ENCODE assay signal across 11 cellular contexts in genomic region chr6:37324131-37325033, GRCh38. TPM values are rescaled to one million over a fixed set of nuclear protein-coding genes. Genes with fewer than 3 reads are reported as not detected.
A peak's percentile ranks its signal among the peaks of the same experiment; 100 is the strongest.
DNase-seq lines count a peak whose midpoint lies in the region; ATAC-seq and TF ChIP-seq lines count a peak whose summit lies in the region.
"Had no signal": no experiment of that assay in that cellular context is flagged by ENCODE, and none has a peak within 500 bp of the region (broad histone marks: within the 10 kb centered on the region; RNA-seq: fewer than 3 reads in every experiment).

No MANE protein-coding gene starts in this region.

- no peak overlapping the region for H3K56ac ChIP-seq in H9 (ENCODE audit: insufficient read length, low read depth, low read length)

- no peaks in the 10 kb centered on the region for H3K23me2 ChIP-seq in H9 (ENCODE audit: insufficient read length, low read depth, low read length, poor library complexity, severe bottlenecking)

- H3K4me1 ChIP-seq in osteoblast (ENCODE audit: insufficient read depth, low read length) (peaks cover 18% of the 10 kb centered on the region), H9 (ENCODE audit: insufficient read depth, low read length) (no peaks in the 10 kb centered on the region)

- no peaks in the 10 kb centered on the region for H3K79me1 ChIP-seq in H9 (ENCODE audit: insufficient read depth, low read depth, low read length, poor library complexity, severe bottlenecking)

- H3K9me3 ChIP-seq in osteoblast (ENCODE audit: low read depth, low read length) (no peaks in the 10 kb centered on the region), H9 (ENCODE audit: control insufficient read depth, low read depth, low read length) (no peaks in the 10 kb centered on the region)

- H3K18ac ChIP-seq in H9 (ENCODE audit: insufficient read length, low read depth, low read length) = no peak overlapping the region

- in situ Hi-C loops in GM13977 (cut with MboI; ENCODE audit: low pct_unique_long_range_greater_than_20kb, low sequenced_read_pairs, unreplicated experiment) = no loop called here

- H3K27me3 Mint-ChIP-seq in brain (no peaks in the 10 kb centered on the region), H9 (ENCODE audit: low read depth) (no peaks in the 10 kb centered on the region)
- H3K27me3 Mint-ChIP-seq: activated B cell treated with CpG ODN at 0.5 μM for 24 hours had no signal

- no peak overlapping the region for H2AK5ac ChIP-seq in H9 (ENCODE audit: insufficient read length, low read length)

- no peak overlapping the region for H2AFZ ChIP-seq in osteoblast (ENCODE audit: low read length)
- no peak overlapping the region for H2AFZ ChIP-seq in H9 (ENCODE audit: low read length)

- H3K4me1 Mint-ChIP-seq in brain = peaks cover 53% of the 10 kb centered on the region
- H3K4me1 Mint-ChIP-seq in H9 = peaks cover 2 to 8% of the 10 kb centered on the region in 2 experiments; a peak in 3 of 4 replicates

- H2BK20ac ChIP-seq in H9 (ENCODE audit: low read depth, low read length, poor library complexity, severe bottlenecking) = no peak overlapping the region

- H4K20me1 ChIP-seq in osteoblast (ENCODE audit: insufficient read depth, low read length) = peaks cover 9% of the 10 kb centered on the region
- no peaks in the 10 kb centered on the region for H4K20me1 ChIP-seq in H9 (ENCODE audit: control insufficient read depth, insufficient read depth, insufficient read length)

- H3K23ac ChIP-seq in H9 (ENCODE audit: insufficient read length, low read depth, low read length) = no peak overlapping the region

- no peak for ATAC-seq in GM19328 (IDR thresholded peaks at IDR 0.05; ENCODE audit: unreplicated experiment)

- H4K8ac ChIP-seq in H9 (replicated peaks; ENCODE audit: insufficient read length, low read depth, low read length) = no peak overlapping the region

- no peak overlapping the region for H2BK15ac ChIP-seq in H9 (ENCODE audit: low read depth, low read length)

- no peaks in the 10 kb centered on the region for H3K79me2 ChIP-seq in osteoblast (ENCODE audit: insufficient read depth, low read length)
- H3K79me2 ChIP-seq in H9 (ENCODE audit: insufficient read depth, low read length) = no peaks in the 10 kb centered on the region

- H2BK120ac ChIP-seq in H9 (ENCODE audit: low read depth, low read length, poor library complexity, severe bottlenecking) = no peak overlapping the region

- no peak overlapping the region for H2BK12ac ChIP-seq in H9 (ENCODE audit: insufficient read length, low read depth, low read length)

- H4K91ac ChIP-seq in H9 (ENCODE audit: insufficient read length, low read depth, low read length) = no peak overlapping the region

- H3K4me2 ChIP-seq in osteoblast (ENCODE audit: insufficient read depth, low read length) = no peak overlapping the region
- H3K4me2 ChIP-seq in H9 (ENCODE audit: insufficient read depth, insufficient read length, low read length) = no peak overlapping the region

- no peaks in the 10 kb centered on the region for H3K27me3 ChIP-seq in osteoblast (ENCODE audit: insufficient read depth, low read length)
- H3K27me3 ChIP-seq in H9 (ENCODE audit: insufficient read depth, low read length) = no peaks in the 10 kb centered on the region

- TF ChIP-seq CTCF in brain (conservative IDR thresholded peaks at IDR 0.05) = no peak
- no peak for TF ChIP-seq CTCF in osteoblast (IDR thresholded peaks at IDR 0.05; ENCODE audit: extremely low read depth, low read depth, low read length)
- no peak for TF ChIP-seq CTCF in H9 (conservative IDR thresholded peaks at IDR 0.05)
- no peak for TF ChIP-seq CTCF in GM13977 (IDR thresholded peaks at IDR 0.05; ENCODE audit: extremely low read depth, insufficient read depth, missing control alignments)

- DNase-seq in GM03348 (ENCODE audit: low spot score) (peak; percentile 43), NCI-H69 (lab: John Stamatoyannopoulos, UW) (peak; percentile 41), osteoblast (ENCODE audit: insufficient read length, low spot score, missing footprints) (peak; percentile 91), H9 (no peak), SIG-M5 treated with dmso at 0.1 percent for 504 hours (lab: John Stamatoyannopoulos, UW; ENCODE audit: unreplicated experiment) (no peak), GM13977 (ENCODE audit: low spot score) (no peak)
- DNase-seq: activated B cell treated with CpG ODN at 0.5 μM for 24 hours; effector memory CD4-positive, alpha-beta T cell; NCI-H774 had no signal

- no peak overlapping the region for H3K14ac ChIP-seq in H9 (ENCODE audit: insufficient read depth, low read length)

- peaks cover 28% of the 10 kb centered on the region for H3K36me3 Mint-ChIP-seq in brain
- peaks cover 5 to 21% (median 13%) of the 10 kb centered on the region in 3 experiments; a peak in 6 of 7 replicates for H3K36me3 Mint-ChIP-seq in H9 (ENCODE audit: insufficient read depth in 1 of 3, low read depth in 3 of 3)

- no peak overlapping the region for H3T11ph ChIP-seq in H9 (ENCODE audit: low read length)

- WGBS in H9 (ENCODE audit: extremely low coverage, insufficient read length, low lambda C conversion rate) = no CpG with 5 or more reads among the region's 4 CpGs

- no peak overlapping the region for H3K4ac ChIP-seq in H9 (ENCODE audit: low read depth, low read length)

- H3K9me3 Mint-ChIP-seq in brain (no peaks in the 10 kb centered on the region), H9 (no peaks in the 10 kb centered on the region)
- H3K9me3 Mint-ChIP-seq: activated B cell treated with CpG ODN at 0.5 μM for 24 hours had no signal

- no peak overlapping the region for H2BK5ac ChIP-seq in H9 (ENCODE audit: insufficient read length, low read length)

- H3K27ac ChIP-seq in osteoblast (ENCODE audit: low read depth, low read length) (peak overlapping the region; percentile 29), H9 (ENCODE audit: insufficient read length, low read depth, low read length) (no peak overlapping the region)

- no peak overlapping the region for H3K4me3 Mint-ChIP-seq in brain
- H3K4me3 Mint-ChIP-seq in H9 = no peak overlapping the region
- H3K4me3 Mint-ChIP-seq: activated B cell treated with CpG ODN at 0.5 μM for 24 hours had no signal

- no peak overlapping the region for H4K5ac ChIP-seq in H9 (ENCODE audit: insufficient read length, low read depth, low read length)

- H3K27ac Mint-ChIP-seq in brain (peak overlapping the region in 3 of 5 experiments; percentile 24 to 89 (median 57)), H9 (no peak overlapping the region; a peak in 1 of 7 replicates)
- H3K27ac Mint-ChIP-seq: activated B cell treated with CpG ODN at 0.5 μM for 24 hours had no signal

- no peak overlapping the region for H3K9ac ChIP-seq in H9 (ENCODE audit: extremely low read depth, insufficient read length, low read length)

- no peak overlapping the region for H3K4me3 ChIP-seq in osteoblast (ENCODE audit: insufficient read depth, low read length)

- peaks cover 16% of the 10 kb centered on the region for H3K36me3 ChIP-seq in osteoblast (ENCODE audit: insufficient read depth, low read length)

RNA-seq across cellular contexts. Expression of gene RNF8, which starts 29.4 kb away (rescaled TPM):
- 34.5 TPM for polyA plus RNA-seq in brain (ENCODE audit: insufficient read depth, low read depth, low replicate concordance)
- total RNA-seq in osteoblast (16.6 and 20.9 TPM in 2 replicates), H9 (2021) (34.5 and 34.7 TPM in 2 replicates)

Comparison
In these comparisons a context has a peak if more than half of its experiments do, and no peak if none do; other contexts are left out.
1. DNase-seq: peak in GM03348 (single experiment), NCI-H69 (single experiment) and osteoblast (single experiment); none in H9 (single experiment), SIG-M5 treated with dmso at 0.1 percent for 504 hours (single experiment) and GM13977 (single experiment).
2. H3K27ac Mint-ChIP-seq: peak in brain (3 of 5); none in H9 (0 of 3).